ENCODE assay signal across 10 cellular contexts in genomic region chr7:139321071-139321745, GRCh38. TPM values are rescaled to one million over a fixed set of nuclear protein-coding genes. Genes with fewer than 3 reads are reported as not detected.
DNase-seq lines count a peak whose midpoint lies in the region; ATAC-seq and TF ChIP-seq lines count a peak whose summit lies in the region.
"Had no signal": no experiment of that assay in that cellular context is flagged by ENCODE, and none has a peak within 500 bp of the region (broad histone marks: within the 10 kb centered on the region; RNA-seq: fewer than 3 reads in every experiment).

No MANE protein-coding gene starts in this region.

- H3K36me3 ChIP-seq in body of pancreas (replicated peaks in 1 of 2; ENCODE audit: insufficient read depth in 1 of 2, low read depth in 2 of 2), result no peaks in the 10 kb centered on the region
- H3K36me3 ChIP-seq: ascending aorta had no signal

- intact Hi-C loops in body of pancreas (cut with DNase I), result no loop called here

- ATAC-seq in body of pancreas (no peak), HG03565 (IDR thresholded peaks at IDR 0.05; ENCODE audit: unreplicated experiment) (no peak)

- DNase-seq in G401 (ENCODE audit: low spot score) (peak; percentile 14), body of pancreas (peak in 1 of 4 donors; percentile 17), myocyte (ENCODE audit: low read depth) (peak; percentile 63), NCI-H1417 treated with DMSO at 0.1 percent for 48 hours (lab: John Stamatoyannopoulos, UW) (no peak), GDM1 (lab: John Stamatoyannopoulos, UW) (no peak), Ammon's horn (ENCODE audit: low spot score) (no peak)
- DNase-seq: stimulated activated CD8-positive, alpha-beta memory T cell treated with anti-CD3 and anti-CD28 coated beads, Interleukin-4, amount 100 ng/mL, for 48 hours had no signal

- 55 to 61% methylated on average over 10 to 11 of the region's 11 CpGs for WGBS in body of pancreas, 2 donors

- H3K4me1 ChIP-seq in body of pancreas, result no peaks in the 10 kb centered on the region
- H3K4me1 ChIP-seq: ascending aorta had no signal

- no peaks in the 10 kb centered on the region for H3K27me3 ChIP-seq in body of pancreas
- H3K27me3 ChIP-seq: ascending aorta had no signal

- TF ChIP-seq RAD21 in Ishikawa (IDR thresholded peaks at IDR 0.05; ENCODE audit: low read depth), result peak; percentile 49

- H3K9me3 ChIP-seq in body of pancreas, result no peaks in the 10 kb centered on the region
- H3K9me3 ChIP-seq: ascending aorta had no signal

- in situ Hi-C loops in G401 (cut with HindIII; ENCODE audit: low sequenced_read_pairs), result no loop called here

- H3K27ac ChIP-seq in body of pancreas, result no peak overlapping the region
- H3K27ac ChIP-seq: ascending aorta had no signal

- H3K4me3 ChIP-seq in body of pancreas, result no peak overlapping the region
- H3K4me3 ChIP-seq: ascending aorta had no signal

- no peak for TF ChIP-seq POLR2A in body of pancreas (IDR thresholded peaks at IDR 0.05)

- peak in 4 of 7 experiments; percentile 23 to 57 (median 28) for TF ChIP-seq CTCF in body of pancreas (IDR thresholded peaks at IDR 0.05)

- no peak for TF ChIP-seq EP300 in Ishikawa (IDR thresholded peaks at IDR 0.05; ENCODE audit: borderline replicate concordance)

TF ChIP-seq in Ishikawa, 13 proteins besides CTCF, POLR2A, EP300 and RAD21:
- TF ChIP-seq CREB1 (IDR thresholded peaks at IDR 0.05; ENCODE audit: low read depth), result no peak
- TF ChIP-seq USF1 (IDR thresholded peaks at IDR 0.05), result no peak
- no peak for TF ChIP-seq TCF12 (IDR thresholded peaks at IDR 0.05; ENCODE audit: low read depth)
- no peak for TF ChIP-seq YY1 (IDR thresholded peaks at IDR 0.05; ENCODE audit: low read depth)

RNA-seq across cellular contexts. Expression of gene FMC1, which starts 19.9 kb away (rescaled TPM):
- total RNA-seq in G401 (2014; rRNA removed; shearing (Covaris generic)), result 12.3 and 15.1 TPM in 2 replicates
- total RNA-seq in body of pancreas, result 10 to 100 TPM in 1 of 2 donors, 1 to 10 TPM in 1; 6.0 to 43.8 TPM
- 17.4 and 25.7 TPM in 2 replicates for total RNA-seq in myocyte
- polyA plus RNA-seq in myocyte (2012), result 31.0 TPM
- total RNA-seq: ascending aorta had no signal

RNA-seq across cellular contexts. Expression of gene LUC7L2, which starts 38.5 kb away (rescaled TPM):
- total RNA-seq in G401 (2014; rRNA removed; shearing (Covaris generic)), result 53.2 and 71.8 TPM in 2 replicates
- total RNA-seq in body of pancreas, result 10 to 100 TPM; 50.1 to 64.6 TPM
- 81.1 and 82.3 TPM in 2 replicates for total RNA-seq in myocyte
- 58.3 TPM for polyA plus RNA-seq in myocyte (2012)

Comparison
In these comparisons a context has a peak if more than half of its experiments do, and no peak if none do; other contexts are left out.
1. DNase-seq: peak in G401 (single experiment) and myocyte (single experiment); none in NCI-H1417 treated with DMSO at 0.1 percent for 48 hours (single experiment), GDM1 (single experiment) and Ammon's horn (single experiment).